ENCODE assay signal across 8 cellular contexts in genomic region chr3:138945646-138946553, GRCh38. TPM values are rescaled to one million over a fixed set of nuclear protein-coding genes. Genes with fewer than 3 reads are reported as not detected.
A peak's percentile ranks its signal among the peaks of the same experiment; 100 is the strongest.
DNase-seq lines count a peak whose midpoint lies in the region; ATAC-seq and TF ChIP-seq lines count a peak whose summit lies in the region.

No MANE protein-coding gene starts in this region.

- no peak overlapping the region for H3K27ac ChIP-seq in gastroesophageal sphincter
- no peak overlapping the region for H3K27ac ChIP-seq in prostate gland
- H3K27ac ChIP-seq in PC-9, result no peak overlapping the region

- BruUV-seq in PC-9 (replicated peaks; lab: Mats Ljungman, UMichigan), result no TSS peak

- no peaks in the 10 kb centered on the region for H3F3A ChIP-seq in PC-9 (ENCODE audit: insufficient read depth, low read depth)

- peak overlapping the region; percentile 9 to 55 for H3K4me3 ChIP-seq in gastroesophageal sphincter
- H3K4me3 ChIP-seq in prostate gland, result peak overlapping the region; percentile 12 to 22
- H3K4me3 ChIP-seq in PC-9, result no peak overlapping the region

- TF ChIP-seq EP300 in gastroesophageal sphincter (IDR thresholded peaks at IDR 0.05), result no peak

- TF ChIP-seq POLR2A in gastroesophageal sphincter (IDR thresholded peaks at IDR 0.05), result no peak
- TF ChIP-seq POLR2A in prostate gland (IDR thresholded peaks at IDR 0.05), result no peak

- POLR2A ChIA-PET in PC-9 (lab: Charles Lee; ENCODE audit: unreplicated experiment), result no interaction called here

- in situ Hi-C loops in GM13977 (cut with MboI; ENCODE audit: low pct_unique_long_range_greater_than_20kb, low sequenced_read_pairs, unreplicated experiment), result loop anchor here (25.0 kb wide), 2 partner anchors 366 to 484 kb away; no protein-coding TSS in a partner anchor

- H3K79me2 ChIP-seq in PC-9 (ENCODE audit: low read depth), result no peaks in the 10 kb centered on the region

- DNase-seq in AG08395 (ENCODE audit: low spot score) (peak; percentile 28), GM13977 (ENCODE audit: low spot score) (no peak), UCSD-AML1 (lab: John Stamatoyannopoulos, UW; ENCODE audit: unreplicated experiment) (peak; percentile 69), prostate gland (ENCODE audit: low spot score) (no peak), PC-9 (no peak), activated gamma-delta T cell treated with Interleukin-2 at 50 U/mL for 16 hours (no peak)

- H3K4me1 ChIP-seq in gastroesophageal sphincter (peaks cover 0 to 62% (median 37%) of the 10 kb centered on the region in 3 donors), prostate gland (replicated peaks) (peaks cover 8% of the 10 kb centered on the region), PC-9 (replicated peaks; ENCODE audit: insufficient read depth) (no peaks in the 10 kb centered on the region)

- no peak overlapping the region for H2AFZ ChIP-seq in PC-9

- no peak overlapping the region for H3K4me2 ChIP-seq in PC-9

- H3K9me3 ChIP-seq in gastroesophageal sphincter (no peaks in the 10 kb centered on the region), prostate gland (no peaks in the 10 kb centered on the region), PC-9 (ENCODE audit: insufficient read depth, low read depth) (no peaks in the 10 kb centered on the region)

- TF ChIP-seq CTCF in GM13977 (IDR thresholded peaks at IDR 0.05; ENCODE audit: extremely low read depth, insufficient read depth, missing control alignments), result peak; percentile 27
- TF ChIP-seq CTCF in gastroesophageal sphincter (IDR thresholded peaks at IDR 0.05), result no peak
- TF ChIP-seq CTCF in prostate gland (IDR thresholded peaks at IDR 0.05), result no peak
- no peak for TF ChIP-seq CTCF in PC-9 (conservative IDR thresholded peaks at IDR 0.05)

- ATAC-seq in gastroesophageal sphincter (no peak), GM21381 (IDR thresholded peaks at IDR 0.05; ENCODE audit: unreplicated experiment) (no peak)

- H3K27me3 ChIP-seq in gastroesophageal sphincter, result peaks cover 100% of the 10 kb centered on the region
- peaks cover 55% of the 10 kb centered on the region for H3K27me3 ChIP-seq in prostate gland (replicated peaks; ENCODE audit: insufficient read depth)
- 0 out of 2 replicates have a peak, but pooled peaks cover 6% of the 10 kb centered on the region for H3K27me3 ChIP-seq in PC-9 (ENCODE audit: insufficient read depth, low read depth)

- CTCF ChIA-PET in PC-9 (lab: Charles Lee), result no interaction called here

- no peaks in the 10 kb centered on the region for H3K9me2 ChIP-seq in PC-9 (ENCODE audit: insufficient read depth)

- WGBS in gastroesophageal sphincter (ENCODE audit: low coverage in 1 of 2), 2 donors, result 1% methylated on average over 23 of the region's 114 CpGs; no CpG with 5 or more reads in 1 of the 2 donors
- 3% methylated on average over 74 of the region's 114 CpGs for whole genome bisulfite sequencing in prostate gland

- intact Hi-C loops in prostate gland (cut with DNase I) (no loop called here), PC-9 (cut with micrococcal nuclease; ENCODE audit: unreplicated experiment) (no loop called here)

- no peaks in the 10 kb centered on the region for H4K20me1 ChIP-seq in PC-9 (ENCODE audit: insufficient read depth)

- H3K36me3 ChIP-seq in gastroesophageal sphincter (no peaks in the 10 kb centered on the region), prostate gland (no peaks in the 10 kb centered on the region), PC-9 (ENCODE audit: low read depth) (no peaks in the 10 kb centered on the region)

RNA-seq across cellular contexts. Expression of gene FOXL2, which starts 1.0 kb away (rescaled TPM):
- total RNA-seq in gastroesophageal sphincter (not detected), prostate gland (under 1 TPM in 1 of 2 donors, not detected in 1; 0.68 TPM), PC-9 (2021) (not detected in 2 replicates)

RNA-seq across cellular contexts. Expression of gene FOXL2NB, which starts 1.1 kb away (rescaled TPM):
- total RNA-seq in gastroesophageal sphincter, result under 1 TPM in 1 of 4 donors, not detected in 3; 0.15 TPM
- under 1 TPM in 1 of 2 donors, not detected in 1; 0.28 TPM for total RNA-seq in prostate gland
- total RNA-seq in PC-9 (2021), result 0.09 and 0.18 TPM in 2 replicates

Comparison
In these comparisons a context has a peak if more than half of its experiments do, and no peak if none do; other contexts are left out.
1. DNase-seq: peak in AG08395 (single experiment) and UCSD-AML1 (single experiment); none in GM13977 (single experiment), prostate gland (single experiment), PC-9 (0 of 2) and activated gamma-delta T cell treated with Interleukin-2 at 50 U/mL for 16 hours (single experiment).